Comparison of ENCODE assay signal across 30 cellular contexts in genomic region chr6:64815718-64816117, GRCh38.
DNase-seq lines count a peak whose midpoint lies in the region; ATAC-seq lines count a peak whose summit lies in the region.
"Had no signal": no experiment of that assay in that cellular context is flagged by ENCODE, and none has a peak within 500 bp of the region (broad histone marks: within the 10 kb centered on the region; RNA-seq: fewer than 3 reads in every experiment).

No MANE protein-coding gene starts in this region.

- DNase-seq in HT1080 (ENCODE audit: low read depth) (peak; percentile 50), NCI-H226 (peak; percentile 65), amniotic epithelial cell (ENCODE audit: low read depth) (peak; percentile 97), left colon (no peak), NCI-H146 treated with DMSO at 0.1 percent for 48 hours (lab: John Stamatoyannopoulos, UW; ENCODE audit: unreplicated experiment) (no peak)
- DNase-seq: activated CD4-positive, alpha-beta memory T cell treated with anti-CD3 and anti-CD28 coated beads for 36 hours; activated CD4-positive, alpha-beta T cell treated with anti-CD3 and anti-CD28 coated beads for 1 hour; activated CD8-positive, alpha-beta memory T cell treated with anti-CD3 and anti-CD28 coated beads, Interleukin-2, amount 50 U/mL, for 4 hours; activated naive CD4-positive, alpha-beta T cell treated with Interleukin-2 at 50 U/mL for 16 hours; body of pancreas; CD8-positive, alpha-beta T cell; cerebellar nuclear complex; DMS 273 treated with DMSO at 0.1 percent for 48 hours; esophagus squamous epithelium; HCEC 1CT; Karpas-422; left lung; NCI-H1048; NCI-H1694; NCI-H82; stimulated activated CD4-positive, alpha-beta T cell treated with anti-CD3 and anti-CD28 coated beads, Interleukin-12 subunit alpha, Interleukin-12 subunit beta, amount 100 ng/mL, for 4 hours; stimulated activated CD4-positive, alpha-beta T cell treated with anti-CD3 and anti-CD28 coated beads, Interleukin-2, amount 100 ng/mL, for 48 hours; T-helper 2 cell; thyroid gland; uterus had no signal

- intact Hi-C loops in left colon (cut with DNase I, micrococcal nuclease) = no loop called here

- peak; percentile 62 for ATAC-seq in left colon
- ATAC-seq in GM18867 (IDR thresholded peaks at IDR 0.05; ENCODE audit: unreplicated experiment) = no peak
- no peak for ATAC-seq in GM18517 (IDR thresholded peaks at IDR 0.05; ENCODE audit: unreplicated experiment)
- ATAC-seq in HG03571 (IDR thresholded peaks at IDR 0.05; ENCODE audit: unreplicated experiment) = no peak
- ATAC-seq: body of pancreas; CD8-positive, alpha-beta T cell; left lung; Right ventricle myocardium inferior; SK-N-SH treated with all-trans-retinoic acid at 6 μM for 48 hours had no signal

Comparison
In these comparisons a context has a peak if more than half of its experiments do, and no peak if none do; other contexts are left out.
1. DNase-seq: peak in HT1080 (single experiment), NCI-H226 (single experiment) and amniotic epithelial cell (single experiment); none in left colon (0 of 2) and NCI-H146 treated with DMSO at 0.1 percent for 48 hours (single experiment).